In the genomic region with DNA sequence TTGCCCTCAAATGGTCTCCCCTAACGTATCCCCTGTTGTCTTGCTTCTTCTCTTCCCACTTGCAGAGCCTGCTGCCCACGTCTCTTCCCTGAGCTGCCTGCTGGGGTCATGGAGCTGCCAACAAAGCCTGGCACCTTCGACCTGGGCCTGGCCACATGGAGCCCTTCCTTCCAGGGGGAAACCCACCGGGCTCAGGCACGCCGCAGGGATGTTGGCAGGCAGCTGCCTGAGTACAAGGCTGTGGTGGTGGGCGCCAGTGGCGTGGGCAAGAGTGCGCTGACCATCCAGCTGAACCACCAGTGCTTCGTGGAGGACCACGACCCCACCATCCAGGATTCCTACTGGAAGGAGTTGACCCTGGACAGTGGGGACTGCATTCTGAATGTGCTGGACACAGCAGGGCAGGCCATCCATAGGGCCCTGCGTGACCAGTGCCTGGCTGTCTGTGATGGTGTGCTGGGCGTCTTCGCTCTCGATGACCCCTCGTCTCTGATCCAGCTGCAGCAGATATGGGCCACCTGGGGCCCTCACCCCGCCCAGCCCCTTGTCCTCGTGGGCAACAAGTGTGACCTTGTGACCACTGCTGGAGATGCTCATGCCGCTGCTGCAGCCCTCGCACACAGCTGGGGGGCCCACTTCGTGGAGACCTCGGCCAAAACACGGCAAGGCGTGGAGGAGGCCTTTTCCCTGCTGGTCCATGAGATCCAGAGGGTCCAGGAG, we compare ENCODE assay signal across 11 cellular contexts. TPM values are rescaled to one million over a fixed set of nuclear protein-coding genes. Genes with fewer than 3 reads are reported as not detected.
"Had no signal": no experiment of that assay in that cellular context is flagged by ENCODE, and none has a peak within 500 bp of the region (broad histone marks: within the 10 kb centered on the region; RNA-seq: fewer than 3 reads in every experiment).

No MANE protein-coding gene starts in this region.

- H3K27ac Mint-ChIP-seq: GM23338, H9, HFFc6 had no signal

- H3K4me1 ChIP-seq: HAP-1 had no signal

- H3K36me3 ChIP-seq: HAP-1 had no signal

- H2AFZ ChIP-seq: GM23248, GM23338 had no signal

- H3K4me3 Mint-ChIP-seq: GM23338, H9, HFFc6 had no signal

- H3K27ac ChIP-seq: GM23248 had no signal

- DNase-seq: GM23248, GOT3, H7, H9, HCEC 1CT, HFFc6 had no signal

- H3K4me2 ChIP-seq: GM23338 had no signal

- ATAC-seq: GM23338, HCT116 had no signal

- H3K9me3 ChIP-seq: HAP-1 had no signal

- H3K9me3 Mint-ChIP-seq: HFFc6 had no signal

- H3K4me3 ChIP-seq: GM23248, GM23338, HAP-1 had no signal

RNA-seq across cellular contexts. Expression of gene ERAS, which starts 2.9 kb away (rescaled TPM):
- total RNA-seq: GM23248, H1, H4, H9, HFFc6 had no signal

RNA-seq across cellular contexts. Expression of gene PCSK1N, which starts 6.2 kb away (rescaled TPM):
- total RNA-seq: HFFc6 had no signal

RNA-seq across cellular contexts. Expression of gene GATA1, which starts 42.8 kb away (rescaled TPM):
- total RNA-seq: GM23248, GM23338, H1, H4, H7, H9, HFFc6 had no signal
